ENCODE assay signal across 29 cellular contexts in genomic region chr9:847505-847904, GRCh38. TPM values are rescaled to one million over a fixed set of nuclear protein-coding genes. Genes with fewer than 3 reads are reported as not detected.
DNase-seq lines count a peak whose midpoint lies in the region; ATAC-seq and TF ChIP-seq lines count a peak whose summit lies in the region.
"Had no signal": no experiment of that assay in that cellular context is flagged by ENCODE, and none has a peak within 500 bp of the region (broad histone marks: within the 10 kb centered on the region; RNA-seq: fewer than 3 reads in every experiment).

No MANE protein-coding gene starts in this region.

- H3K9ac ChIP-seq in endodermal cell (ENCODE audit: extremely low read depth, low read length, poor library complexity, severe bottlenecking), result no peak overlapping the region

- no peak overlapping the region for H3K27ac ChIP-seq in tibial nerve
- H3K27ac ChIP-seq in endodermal cell (ENCODE audit: low read depth, low read length), result no peak overlapping the region
- H3K27ac ChIP-seq: cardiac muscle cell, left lung, ovary, upper lobe of left lung had no signal

- DNase-seq in chondrocyte (ENCODE audit: low spot score) (no peak), tibial nerve (ENCODE audit: low spot score in 2 of 2) (no peak), endodermal cell (no peak)
- DNase-seq in activated effector memory CD4-positive, alpha-beta T cell treated with Interleukin-2 at 50 U/mL for 16 hours, result no peak
- DNase-seq: activated CD8-positive, alpha-beta memory T cell treated with anti-CD3 and anti-CD28 coated beads for 24 hours; activated naive CD4-positive, alpha-beta T cell treated with anti-CD3 and anti-CD28 coated beads, Interleukin-2, amount 50 U/mL, for 16 hours; activated T-cell treated with anti-CD3 and anti-CD28 coated beads, Interleukin-2, amount 50 U/mL, for 4 hours; anterior cingulate cortex; COR-L47; DMS79; GOT3; head of caudate nucleus; NCI-H1417 treated with DMSO at 0.1 percent for 48 hours; ovary; right cardiac atrium; SHP77 treated with DMSO at 0.1 percent for 48 hours; upper lobe of left lung had no signal

- H3K36me3 Mint-ChIP-seq in chondrocyte (ENCODE audit: low read depth), result no peaks in the 10 kb centered on the region
- no peaks in the 10 kb centered on the region for H3K36me3 Mint-ChIP-seq in endodermal cell (ENCODE audit: low read depth)
- H3K36me3 Mint-ChIP-seq: mesothelial cell of epicardium; natural killer cell treated with Interleukin-12 subunit alpha and Interleukin-12 subunit beta and Interleukin-15 and Interleukin-18, amount 100 ng/mL, for 72 hours had no signal

- H3K27me3 ChIP-seq in tibial nerve (peaks cover 0 to 51% of the 10 kb centered on the region in 2 donors), endodermal cell (ENCODE audit: control insufficient read depth, insufficient read depth, low read length, poor library complexity, severe bottlenecking) (peaks cover 59% of the 10 kb centered on the region)
- H3K27me3 ChIP-seq: ovary had no signal

- WGBS in tibial nerve, 2 donors, result 47 to 53% methylated on average over 6 of the region's 6 CpGs
- 55 to 60% methylated on average over 6 of the region's 6 CpGs for WGBS in endodermal cell (ENCODE audit: insufficient coverage in 1 of 2, insufficient read length in 1 of 2), 2 experiments

- no peak overlapping the region for H3K4me3 Mint-ChIP-seq in chondrocyte (ENCODE audit: unreplicated experiment)
- H3K4me3 Mint-ChIP-seq in endodermal cell, result no peak overlapping the region
- H3K4me3 Mint-ChIP-seq: activated T-cell treated with anti-CD3 and anti-CD28 coated beads, Interleukin-2, amount 50 U/mL, for 4 hours; mesothelial cell of epicardium; natural killer cell treated with Interleukin-12 subunit alpha and Interleukin-12 subunit beta and Interleukin-15 and Interleukin-18, amount 100 ng/mL, for 72 hours had no signal

- H3K27me3 Mint-ChIP-seq in chondrocyte (ENCODE audit: low read depth), result peaks cover 43% of the 10 kb centered on the region
- peaks cover 72% of the 10 kb centered on the region for H3K27me3 Mint-ChIP-seq in endodermal cell (ENCODE audit: insufficient read depth)

- H3K9me3 ChIP-seq in tibial nerve (no peaks in the 10 kb centered on the region), endodermal cell (ENCODE audit: control insufficient read depth, low read length) (no peaks in the 10 kb centered on the region)
- H3K9me3 ChIP-seq: left lung, ovary, upper lobe of left lung had no signal

- ATAC-seq in GM18502 (IDR thresholded peaks at IDR 0.05; ENCODE audit: poor library complexity, unreplicated experiment) (peak; percentile 91), GM21390 (IDR thresholded peaks at IDR 0.05; ENCODE audit: unreplicated experiment) (peak; percentile 64), HG02885 (IDR thresholded peaks at IDR 0.05; ENCODE audit: poor library complexity, unreplicated experiment) (peak; percentile 87), HG03571 (IDR thresholded peaks at IDR 0.05; ENCODE audit: unreplicated experiment) (peak; percentile 54)
- ATAC-seq: activated CD4-positive, CD25-positive, alpha-beta regulatory T cell treated with anti-CD3 and anti-CD28 coated beads, Interleukin-2, amount 50 U/mL, for 24 hours; activated T-cell treated with anti-CD3 and anti-CD28 coated beads, Interleukin-2, amount 50 U/mL, for 4 hours; right cardiac atrium had no signal

- H3K4me3 ChIP-seq in tibial nerve (no peak overlapping the region), endodermal cell (ENCODE audit: low read length) (no peak overlapping the region)
- H3K4me3 ChIP-seq: cardiac muscle cell, left lung, ovary, upper lobe of left lung had no signal

- TF ChIP-seq EP300 in tibial nerve (IDR thresholded peaks at IDR 0.05), result no peak

- no peaks in the 10 kb centered on the region for H3K4me1 Mint-ChIP-seq in chondrocyte (ENCODE audit: low read depth)
- peaks cover 12% of the 10 kb centered on the region for H3K4me1 Mint-ChIP-seq in endodermal cell

- TF ChIP-seq CTCF in chondrocyte (IDR thresholded peaks at IDR 0.05) (no peak), tibial nerve (IDR thresholded peaks at IDR 0.05) (no peak), endodermal cell (conservative IDR thresholded peaks at IDR 0.05) (no peak)

- H3K36me3 ChIP-seq in tibial nerve (no peaks in the 10 kb centered on the region), endodermal cell (ENCODE audit: control insufficient read depth, insufficient read depth, low read length) (no peaks in the 10 kb centered on the region)
- H3K36me3 ChIP-seq: cardiac muscle cell, left lung, ovary, upper lobe of left lung had no signal

- H3K27ac Mint-ChIP-seq in chondrocyte (ENCODE audit: unreplicated experiment) (no peak overlapping the region), endodermal cell (no peak overlapping the region)
- H3K27ac Mint-ChIP-seq: mesothelial cell of epicardium; natural killer cell treated with Interleukin-12 subunit alpha and Interleukin-12 subunit beta and Interleukin-15 and Interleukin-18, amount 100 ng/mL, for 72 hours had no signal

- H3K4me1 ChIP-seq in tibial nerve, result peaks cover 0 to 11% (median 0%) of the 10 kb centered on the region in 4 donors
- H3K4me1 ChIP-seq in endodermal cell (ENCODE audit: control insufficient read depth, insufficient read depth, low read length), result peaks cover 7% of the 10 kb centered on the region
- H3K4me1 ChIP-seq: left lung had no signal

- no peaks in the 10 kb centered on the region for H3K9me3 Mint-ChIP-seq in chondrocyte (ENCODE audit: low read depth)
- H3K9me3 Mint-ChIP-seq in endodermal cell, result no peaks in the 10 kb centered on the region
- H3K9me3 Mint-ChIP-seq: activated T-cell treated with anti-CD3 and anti-CD28 coated beads, Interleukin-2, amount 50 U/mL, for 4 hours; mesothelial cell of epicardium; natural killer cell treated with Interleukin-12 subunit alpha and Interleukin-12 subunit beta and Interleukin-15 and Interleukin-18, amount 100 ng/mL, for 72 hours had no signal

- TF ChIP-seq POLR2A in tibial nerve (IDR thresholded peaks at IDR 0.05), result no peak

RNA-seq across cellular contexts. Expression of gene DMRT1, which starts 6.0 kb away (rescaled TPM):
- total RNA-seq in chondrocyte (not detected in 3 replicates), tibial nerve (not detected), endodermal cell (not detected)
- not detected for polyA plus RNA-seq in endodermal cell (2013, experiment 1 of 2)
- polyA plus RNA-seq in endodermal cell (2013, experiment 2 of 2), result not detected
- total RNA-seq: activated T-cell treated with anti-CD3 and anti-CD28 coated beads, Interleukin-2, amount 50 U/mL, for 4 hours; cardiac muscle cell; left lung; MCF 10A; mesothelial cell of epicardium; natural killer cell treated with Interleukin-12 subunit alpha and Interleukin-12 subunit beta and Interleukin-15 and Interleukin-18, amount 100 ng/mL, for 72 hours; NCI-H460; ovary; right cardiac atrium; upper lobe of left lung had no signal
- polyA plus RNA-seq: BJ, cardiac muscle cell, ovary, right cardiac atrium had no signal
